ENCODE assay signal across 18 cellular contexts in the genomic region with DNA sequence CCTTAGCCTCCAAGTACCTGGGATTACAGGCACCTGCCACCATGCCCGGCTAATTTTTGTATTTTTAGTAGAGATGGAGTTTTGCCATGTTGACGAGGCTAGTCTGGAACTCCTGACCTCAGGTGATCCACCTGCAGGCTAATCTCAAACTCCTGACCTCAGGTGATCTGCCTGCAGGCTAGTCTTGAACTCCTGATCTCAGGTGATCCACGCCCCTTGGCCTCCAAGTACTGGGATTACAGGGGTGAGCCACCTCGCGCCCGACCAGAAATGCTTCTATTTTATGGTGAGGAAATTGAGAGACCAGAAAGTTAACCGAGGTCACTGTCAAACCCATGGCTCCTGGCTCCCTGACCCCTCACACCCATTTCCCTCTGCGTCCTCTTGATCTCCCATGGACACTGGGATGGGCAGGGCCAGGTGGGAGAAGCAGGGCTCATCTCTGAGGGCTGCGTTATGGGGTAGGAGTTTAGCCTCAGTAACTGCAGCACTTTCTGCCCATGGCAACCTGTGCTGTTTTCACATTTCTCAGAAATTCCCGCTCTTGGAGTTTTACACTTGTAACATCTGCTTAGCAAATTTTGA.
"Had no signal": no experiment of that assay in that cellular context is flagged by ENCODE, and none has a peak within 500 bp of the region (broad histone marks: within the 10 kb centered on the region; RNA-seq: fewer than 3 reads in every experiment).

No MANE protein-coding gene starts in this region.

- H3K27ac Mint-ChIP-seq: activated CD4-positive, alpha-beta T cell treated with anti-CD3 and anti-CD28 coated beads, Interleukin-2, amount 10 ng/mL, durations not matched to agents 7 days and 5 days; activated CD8-positive, alpha-beta T cell treated with anti-CD3 and anti-CD28 coated beads, Interleukin-2, amount 10 ng/mL, durations not matched to agents 7 days and 5 days; activated T-cell treated with anti-CD3 and anti-CD28 coated beads, Interleukin-2, amount 50 U/mL, for 24 hours; memory B cell; naive thymus-derived CD4-positive, alpha-beta T cell; stimulated activated effector memory CD8-positive, alpha-beta T cell treated with anti-CD3 and anti-CD28 coated beads, Interleukin-12 subunit alpha, Interleukin-12 subunit beta, amount 100 ng/mL, for 72 hours had no signal

- H3K4me3 ChIP-seq: coronary artery, heart right ventricle, right lobe of liver had no signal

- H3K9me3 Mint-ChIP-seq: activated CD4-positive, alpha-beta T cell treated with anti-CD3 and anti-CD28 coated beads, Interleukin-2, amount 10 ng/mL, durations not matched to agents 7 days and 5 days; activated T-cell treated with anti-CD3 and anti-CD28 coated beads, Interleukin-2, amount 50 U/mL, for 24 hours; central memory CD8-positive, alpha-beta T cell; memory B cell; naive thymus-derived CD4-positive, alpha-beta T cell; stimulated activated effector memory CD8-positive, alpha-beta T cell treated with anti-CD3 and anti-CD28 coated beads, Interleukin-12 subunit alpha, Interleukin-12 subunit beta, amount 100 ng/mL, for 72 hours had no signal

- ATAC-seq: activated CD4-positive, CD25-positive, alpha-beta regulatory T cell treated with anti-CD3 and anti-CD28 coated beads, Interleukin-2, amount 50 U/mL, for 24 hours; activated CD8-positive, alpha-beta T cell treated with anti-CD3 and anti-CD28 coated beads, Interleukin-2, amount 10 ng/mL, durations not matched to agents 7 days and 5 days; naive thymus-derived CD4-positive, alpha-beta T cell; stimulated activated effector memory CD8-positive, alpha-beta T cell treated with anti-CD3 and anti-CD28 coated beads, Interleukin-12 subunit alpha, Interleukin-12 subunit beta, amount 100 ng/mL, for 72 hours had no signal

- H3K4me1 Mint-ChIP-seq: activated CD4-positive, alpha-beta T cell treated with anti-CD3 and anti-CD28 coated beads, Interleukin-2, amount 10 ng/mL, durations not matched to agents 7 days and 5 days; memory B cell had no signal

- H3K36me3 ChIP-seq: brain microvascular endothelial cell, heart right ventricle, right lobe of liver had no signal

- H3K27ac ChIP-seq: brain microvascular endothelial cell, heart right ventricle, parathyroid adenoma, right lobe of liver had no signal

- DNase-seq: activated CD4-positive, alpha-beta T cell treated with anti-CD3 and anti-CD28 coated beads, Interleukin-2, amount 10 ng/mL, durations not matched to agents 7 days and 5 days; activated CD8-positive, alpha-beta T cell treated with anti-CD3 and anti-CD28 coated beads, Interleukin-2, amount 10 ng/mL, durations not matched to agents 7 days and 5 days; activated naive CD4-positive, alpha-beta T cell treated with anti-CD3 and anti-CD28 coated beads, Interleukin-2, amount 50 U/mL, for 16 hours; activated T-cell treated with anti-CD3 and anti-CD28 coated beads, Interleukin-2, amount 50 U/mL, for 24 hours; erythroblast; kidney glomerular epithelial cell; naive thymus-derived CD4-positive, alpha-beta T cell; stimulated activated CD4-positive, alpha-beta T cell treated with anti-CD3 and anti-CD28 coated beads, Interleukin-4, amount 100 ng/mL, for 24 hours; T-helper 1 cell had no signal

- H3K9me3 ChIP-seq: heart right ventricle, right lobe of liver had no signal

- H3K4me3 Mint-ChIP-seq: activated CD4-positive, alpha-beta T cell treated with anti-CD3 and anti-CD28 coated beads, Interleukin-2, amount 10 ng/mL, durations not matched to agents 7 days and 5 days; activated CD8-positive, alpha-beta T cell treated with anti-CD3 and anti-CD28 coated beads, Interleukin-2, amount 10 ng/mL, durations not matched to agents 7 days and 5 days; activated T-cell treated with anti-CD3 and anti-CD28 coated beads, Interleukin-2, amount 50 U/mL, for 24 hours; central memory CD8-positive, alpha-beta T cell; memory B cell; naive thymus-derived CD4-positive, alpha-beta T cell; stimulated activated effector memory CD8-positive, alpha-beta T cell treated with anti-CD3 and anti-CD28 coated beads, Interleukin-12 subunit alpha, Interleukin-12 subunit beta, amount 100 ng/mL, for 72 hours had no signal

- H3K4me1 ChIP-seq: parathyroid adenoma, right lobe of liver had no signal

- H3K27me3 ChIP-seq: brain microvascular endothelial cell, heart right ventricle, right lobe of liver had no signal

- H3K36me3 Mint-ChIP-seq: memory B cell; naive thymus-derived CD4-positive, alpha-beta T cell; stimulated activated effector memory CD8-positive, alpha-beta T cell treated with anti-CD3 and anti-CD28 coated beads, Interleukin-12 subunit alpha, Interleukin-12 subunit beta, amount 100 ng/mL, for 72 hours had no signal

- H3K27me3 Mint-ChIP-seq: central memory CD8-positive, alpha-beta T cell; memory B cell had no signal
